In the genomic region with DNA sequence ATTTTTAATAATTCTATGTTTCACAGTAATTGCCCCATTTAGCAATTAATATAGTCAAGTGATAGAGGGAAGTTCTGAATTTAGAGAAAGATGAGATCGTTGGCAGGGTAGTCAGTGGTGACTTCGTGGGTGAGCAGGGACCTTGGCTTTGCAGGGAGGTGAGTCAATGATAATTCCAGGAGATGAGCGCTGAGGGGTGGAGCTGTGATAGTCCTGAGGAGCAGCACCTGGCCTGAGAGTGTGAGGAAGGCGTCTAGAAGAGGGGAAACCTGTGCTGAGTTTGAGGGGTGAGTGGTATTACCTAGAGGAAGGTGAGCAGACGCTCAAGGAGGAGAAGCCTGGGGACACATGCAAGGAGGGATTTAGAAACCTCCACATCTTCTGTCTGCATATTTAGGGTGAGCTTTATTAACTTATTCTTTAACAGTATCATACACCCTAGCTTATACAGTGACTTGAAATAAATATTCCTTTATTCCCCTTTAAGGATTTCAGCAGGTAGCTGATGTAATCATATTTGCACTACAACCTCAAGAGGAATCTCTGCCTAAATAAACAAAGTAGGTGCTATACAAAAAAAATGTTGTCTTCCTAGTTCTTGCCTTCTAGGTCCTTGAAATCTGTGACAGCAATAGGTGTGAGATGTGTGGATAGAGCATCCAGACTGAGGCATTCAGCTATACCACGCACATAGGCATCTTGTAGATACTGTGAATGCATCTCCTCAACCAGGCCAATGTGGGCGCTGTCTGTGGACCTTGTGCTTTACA, we compare ENCODE assay signal across 14 cellular contexts. TPM values are rescaled to one million over a fixed set of nuclear protein-coding genes. Genes with fewer than 3 reads are reported as not detected.
"Had no signal": no experiment of that assay in that cellular context is flagged by ENCODE, and none has a peak within 500 bp of the region (broad histone marks: within the 10 kb centered on the region; RNA-seq: fewer than 3 reads in every experiment).

No MANE protein-coding gene starts in this region.

- H3K4me2 ChIP-seq: hepatocyte had no signal

- ATAC-seq: activated naive CD8-positive, alpha-beta T cell treated with anti-CD3 and anti-CD28 coated beads, Interleukin-2, amount 50 U/mL, for 24 hours; gastrocnemius medialis had no signal

- H2AFZ ChIP-seq: hepatocyte had no signal

- H3K36me3 Mint-ChIP-seq: mesothelial cell of epicardium had no signal

- H3K4me3 Mint-ChIP-seq: activated CD4-positive, alpha-beta T cell treated with anti-CD3 and anti-CD28 coated beads, Interleukin-2, amount 10 ng/mL, durations not matched to agents 7 days and 5 days; activated naive CD8-positive, alpha-beta T cell treated with anti-CD3 and anti-CD28 coated beads, Interleukin-2, amount 50 U/mL, for 24 hours; mesothelial cell of epicardium had no signal

- H3K4me3 ChIP-seq: colonic mucosa, gastrocnemius medialis, hepatocyte, skin epidermis, thyroid gland, vagina had no signal

- DNase-seq: activated CD4-positive, alpha-beta T cell treated with anti-CD3 and anti-CD28 coated beads, Interleukin-2, amount 10 ng/mL, durations not matched to agents 7 days and 5 days; activated CD4-positive, CD25-positive, alpha-beta regulatory T cell; activated CD8-positive, alpha-beta memory T cell treated with anti-CD3 and anti-CD28 coated beads for 24 hours; activated naive CD4-positive, alpha-beta T cell treated with Interleukin-2 at 50 U/mL for 16 hours; activated naive CD8-positive, alpha-beta T cell treated with anti-CD3 and anti-CD28 coated beads, Interleukin-2, amount 50 U/mL, for 24 hours; caudate nucleus; colonic mucosa; gastrocnemius medialis; kidney; thyroid gland had no signal

- H3K36me3 ChIP-seq: colonic mucosa, gastrocnemius medialis, thyroid gland, vagina had no signal

- H3K27ac Mint-ChIP-seq: activated CD4-positive, alpha-beta T cell treated with anti-CD3 and anti-CD28 coated beads, Interleukin-2, amount 10 ng/mL, durations not matched to agents 7 days and 5 days; activated naive CD8-positive, alpha-beta T cell treated with anti-CD3 and anti-CD28 coated beads, Interleukin-2, amount 50 U/mL, for 24 hours; mesothelial cell of epicardium had no signal

- H3K27ac ChIP-seq: colonic mucosa, gastrocnemius medialis, hepatocyte, thyroid gland, vagina had no signal

- H3K9me3 ChIP-seq: colonic mucosa, gastrocnemius medialis, thyroid gland, vagina had no signal

- H3K79me2 ChIP-seq: hepatocyte had no signal

- H3K27me3 ChIP-seq: thyroid gland, vagina had no signal

- H3K9me3 Mint-ChIP-seq: activated CD4-positive, alpha-beta T cell treated with anti-CD3 and anti-CD28 coated beads, Interleukin-2, amount 10 ng/mL, durations not matched to agents 7 days and 5 days; activated naive CD8-positive, alpha-beta T cell treated with anti-CD3 and anti-CD28 coated beads, Interleukin-2, amount 50 U/mL, for 24 hours; mesothelial cell of epicardium had no signal

RNA-seq across cellular contexts. Expression of gene TRIL, which starts 2.1 kb away (rescaled TPM):
- total RNA-seq: activated CD4-positive, alpha-beta T cell treated with anti-CD3 and anti-CD28 coated beads, Interleukin-2, amount 10 ng/mL, durations not matched to agents 7 days and 5 days had no signal
